8 cellular contexts compared by ENCODE assay signal in genomic region chr17:43170766-43171681, GRCh38. TPM values are rescaled to one million over a fixed set of nuclear protein-coding genes. Genes with fewer than 3 reads are reported as not detected.
DNase-seq lines count a peak whose midpoint lies in the region; ATAC-seq and TF ChIP-seq lines count a peak whose summit lies in the region.

Gene NBR1, plus strand, starts transcription at chr17:43171214. Its CDS starts 4,586 bp downstream, at chr17:43175800.

- peaks cover 54% of the 10 kb centered on the region for H3K4me1 ChIP-seq in upper lobe of right lung

- H3K27me3 Mint-ChIP-seq in T-cell = no peaks in the 10 kb centered on the region

- intact Hi-C loops in left cardiac atrium (cut with DNase I) = loop anchor here in 1 of 2 donors (5.0 kb wide), 2 partner anchors 149 to 164 kb away; partner anchors contain the start of genes IFI35 and VAT1
- intact Hi-C loops in posterior vena cava (cut with DNase I) = loop anchor here (10.0 kb wide), 2 partner anchors 146 to 156 kb away; partner anchors contain the start of genes RND2 (in 1 of the 2) and VAT1 (in 1 of the 2)
- intact Hi-C loops in upper lobe of right lung (cut with DNase I) = no loop called here

- no peaks in the 10 kb centered on the region for H3K9me3 ChIP-seq in upper lobe of right lung

- peak within 1 kb of the TSS; percentile 89 for H3K4me3 ChIP-seq in upper lobe of right lung

- peaks cover 31 to 38% (median 35%) of the 10 kb centered on the region in 3 donors for H3K4me1 Mint-ChIP-seq in T-cell

- H3K27ac Mint-ChIP-seq in T-cell = no peak within 1 kb of the TSS

- H3K4me3 Mint-ChIP-seq in T-cell = no peak within 1 kb of the TSS

- POLR2A ChIA-PET in T-cell (lab: Charles Lee) = interaction anchor here in 1 of 2 donors (0.6 to 1.5 kb wide), 8 partner anchors 10 to 197 kb away, joined by 3 to 16 read pairs (median 6); partner anchors contain the start of genes RPL27 and TMEM106A

- in situ Hi-C loops in GM13977 (cut with MboI; ENCODE audit: low pct_unique_long_range_greater_than_20kb, low sequenced_read_pairs, unreplicated experiment) = no loop called here

- peaks cover 11% of the 10 kb centered on the region for H3K36me3 ChIP-seq in upper lobe of right lung

- peak; percentile 35 for TF ChIP-seq CTCF in GM13977 (IDR thresholded peaks at IDR 0.05; ENCODE audit: extremely low read depth, insufficient read depth, missing control alignments)
- TF ChIP-seq CTCF in upper lobe of right lung (IDR thresholded peaks at IDR 0.05) = peak; percentile 27

- DNase-seq in GM13977 (ENCODE audit: low spot score) (peak; percentile 94), NCI-H146 (lab: John Stamatoyannopoulos, UW) (peak; percentile 97), T-cell (peak; percentile 89 to 99 (median 96)), amniotic epithelial cell (ENCODE audit: low read depth) (peak; percentile 98), left cardiac atrium (peak; percentile 94), posterior vena cava (ENCODE audit: low spot score) (peak; percentile 97), upper lobe of right lung (peak; percentile 95)

- ATAC-seq in HG02870 (IDR thresholded peaks at IDR 0.05; ENCODE audit: unreplicated experiment) (peak; percentile 76), T-cell (replicated peaks in 1 of 4) (peak; percentile 81 to 85 (median 83)), left cardiac atrium (peak; percentile 91 to 93), upper lobe of right lung (peak; percentile 94)

- CTCF ChIA-PET in T-cell (lab: Charles Lee) = interaction anchor here (0.6 to 1.2 kb wide), 9 partner anchors 18 to 313 kb away, joined by 3 to 7 read pairs (median 3); partner anchors contain the start of genes DHX8 (in 1 of the 2), RPL27 (in 1 of the 2) and TMEM106A (in 1 of the 2)

- H3K27ac ChIP-seq in upper lobe of right lung = peak within 1 kb of the TSS; percentile 98

- no peaks in the 10 kb centered on the region for H3K27me3 ChIP-seq in upper lobe of right lung

- H3K36me3 Mint-ChIP-seq in T-cell = peaks cover 13% of the 10 kb centered on the region

- H3K9me3 Mint-ChIP-seq in T-cell = no peaks in the 10 kb centered on the region

RNA-seq across cellular contexts. Expression of gene NBR1, which starts in this region (rescaled TPM):
- total RNA-seq in T-cell (10 to 100 TPM; 51.5 to 82.2 (median 80.1) TPM), left cardiac atrium (10 to 100 TPM; 71.9 to 87.2 TPM), posterior vena cava (10 to 100 TPM; 64.7 to 69.1 TPM), upper lobe of right lung (80.4 TPM)

Comparison
In these comparisons a context has a peak if more than half of its experiments do, and no peak if none do; other contexts are left out.
1. Peak in every context shown above with its lines: DNase-seq, ATAC-seq, H3K4me3 ChIP-seq and H3K27ac ChIP-seq.